ENCODE assay signal across 9 cellular contexts in genomic region chr15:47813985-47814384, GRCh38.
DNase-seq lines count a peak whose midpoint lies in the region; ATAC-seq and TF ChIP-seq lines count a peak whose summit lies in the region.
"Had no signal": no experiment of that assay in that cellular context is flagged by ENCODE, and none has a peak within 500 bp of the region (broad histone marks: within the 10 kb centered on the region; RNA-seq: fewer than 3 reads in every experiment).

No MANE protein-coding gene starts in this region.

- no peaks in the 10 kb centered on the region for H3K36me3 ChIP-seq in GM23338 (ENCODE audit: insufficient read depth)

- POLR2A ChIA-PET in CD4-positive, alpha-beta T cell (lab: Charles Lee), result no interaction called here

- H3K9me3 Mint-ChIP-seq in CD4-positive, alpha-beta T cell, result no peaks in the 10 kb centered on the region
- no peaks in the 10 kb centered on the region for H3K9me3 Mint-ChIP-seq in GM23338
- H3K9me3 Mint-ChIP-seq: activated naive CD8-positive, alpha-beta T cell treated with anti-CD3 and anti-CD28 coated beads, Interleukin-2, amount 10 ng/mL, durations not matched to agents 7 days and 5 days had no signal

- H3K9me2 ChIP-seq in GM23338 (ENCODE audit: insufficient read depth), result no peaks in the 10 kb centered on the region

- H2AFZ ChIP-seq in GM23338, result no peak overlapping the region

- ATAC-seq in GM18508 (IDR thresholded peaks at IDR 0.05; ENCODE audit: insufficient read depth, unreplicated experiment) (peak; percentile 92), GM19452 (IDR thresholded peaks at IDR 0.05; ENCODE audit: unreplicated experiment) (peak; percentile 81), HG03060 (IDR thresholded peaks at IDR 0.05; ENCODE audit: low read depth, unreplicated experiment) (peak; percentile 92), GM23338 (no peak)
- no peak for ATAC-seq in CD4-positive, alpha-beta T cell (ENCODE audit: poor library complexity)

- H3K27ac Mint-ChIP-seq in CD4-positive, alpha-beta T cell, result no peak overlapping the region
- H3K27ac Mint-ChIP-seq in GM23338, result no peak overlapping the region
- H3K27ac Mint-ChIP-seq: activated naive CD8-positive, alpha-beta T cell treated with anti-CD3 and anti-CD28 coated beads, Interleukin-2, amount 10 ng/mL, durations not matched to agents 7 days and 5 days had no signal

- DNase-seq in RPMI8226, result peak; percentile 40
- DNase-seq in medulla oblongata (ENCODE audit: extremely low spot score), result no peak
- no peak for DNase-seq in CD4-positive, alpha-beta T cell
- DNase-seq in GM23338 (ENCODE audit: low spot score), result no peak
- DNase-seq in A172 (ENCODE audit: low spot score), result no peak
- DNase-seq: activated naive CD8-positive, alpha-beta T cell treated with anti-CD3 and anti-CD28 coated beads, Interleukin-2, amount 10 ng/mL, durations not matched to agents 7 days and 5 days had no signal

- H3K27me3 ChIP-seq in CD4-positive, alpha-beta T cell (ENCODE audit: control insufficient read depth, insufficient read depth, low read length), result no peaks in the 10 kb centered on the region
- no peaks in the 10 kb centered on the region for H3K27me3 ChIP-seq in GM23338 (ENCODE audit: insufficient read depth)

- no peaks in the 10 kb centered on the region for H3K36me3 Mint-ChIP-seq in CD4-positive, alpha-beta T cell (ENCODE audit: low read depth)
- no peaks in the 10 kb centered on the region for H3K36me3 Mint-ChIP-seq in GM23338 (ENCODE audit: low read depth)
- H3K36me3 Mint-ChIP-seq: activated naive CD8-positive, alpha-beta T cell treated with anti-CD3 and anti-CD28 coated beads, Interleukin-2, amount 10 ng/mL, durations not matched to agents 7 days and 5 days had no signal

- no peak overlapping the region for H3K4me3 Mint-ChIP-seq in CD4-positive, alpha-beta T cell
- no peak overlapping the region for H3K4me3 Mint-ChIP-seq in GM23338
- H3K4me3 Mint-ChIP-seq: activated naive CD8-positive, alpha-beta T cell treated with anti-CD3 and anti-CD28 coated beads, Interleukin-2, amount 10 ng/mL, durations not matched to agents 7 days and 5 days had no signal

- H3F3A ChIP-seq in GM23338 (replicated peaks; ENCODE audit: low read depth), result no peaks in the 10 kb centered on the region

- H3K4me1 Mint-ChIP-seq in CD4-positive, alpha-beta T cell (ENCODE audit: low read depth), result peaks cover 3% of the 10 kb centered on the region
- peaks cover 13% of the 10 kb centered on the region for H3K4me1 Mint-ChIP-seq in GM23338

- no peaks in the 10 kb centered on the region for H4K20me1 ChIP-seq in GM23338 (replicated peaks; ENCODE audit: insufficient read depth)

- H3K27me3 Mint-ChIP-seq in CD4-positive, alpha-beta T cell, result no peaks in the 10 kb centered on the region
- peaks cover 2% of the 10 kb centered on the region for H3K27me3 Mint-ChIP-seq in GM23338 (ENCODE audit: insufficient read depth, low read depth, poor library complexity)
- H3K27me3 Mint-ChIP-seq: activated naive CD8-positive, alpha-beta T cell treated with anti-CD3 and anti-CD28 coated beads, Interleukin-2, amount 10 ng/mL, durations not matched to agents 7 days and 5 days had no signal

- H3K79me2 ChIP-seq in GM23338 (replicated peaks; ENCODE audit: insufficient read depth), result no peaks in the 10 kb centered on the region

- H3K4me2 ChIP-seq in GM23338, result no peak overlapping the region

- no peaks in the 10 kb centered on the region for H3K9me3 ChIP-seq in CD4-positive, alpha-beta T cell (ENCODE audit: control insufficient read depth, low read length)

- no peak overlapping the region for H3K27ac ChIP-seq in CD4-positive, alpha-beta T cell (ENCODE audit: low read depth, low read length)
- no peak overlapping the region for H3K27ac ChIP-seq in GM23338 (ENCODE audit: low read depth)

- intact Hi-C loops in CD4-positive, alpha-beta T cell (cut with DNase I, micrococcal nuclease), result no loop called here

- no peak overlapping the region for H3K4me3 ChIP-seq in GM23338

- TF ChIP-seq CTCF in CD4-positive, alpha-beta T cell (IDR thresholded peaks at IDR 0.05), result no peak
- no peak for TF ChIP-seq CTCF in GM23338 (conservative IDR thresholded peaks at IDR 0.05; ENCODE audit: low read depth in 2 of 2)

- peaks cover 10% of the 10 kb centered on the region for H3K4me1 ChIP-seq in GM23338 (ENCODE audit: insufficient read depth)

- CTCF ChIA-PET in CD4-positive, alpha-beta T cell (lab: Charles Lee), result no interaction called here

TF ChIP-seq in GM23338, 12 proteins besides CTCF, POLR2A, EP300 and RAD21:
- TF ChIP-seq EZH2 (IDR thresholded peaks at IDR 0.05; ENCODE audit: low read depth, unreplicated experiment), result no peak
- TF ChIP-seq EZH2phosphoT487 (IDR thresholded peaks at IDR 0.05; ENCODE audit: unreplicated experiment), result no peak
- TF ChIP-seq ZNF114 (CRISPR knock-in tag; IDR thresholded peaks at IDR 0.05), result no peak
- TF ChIP-seq ETS1 (IDR thresholded peaks at IDR 0.05), result no peak
- no peak for TF ChIP-seq REST (IDR thresholded peaks at IDR 0.05; ENCODE audit: unreplicated experiment)
- TF ChIP-seq NANOG (IDR thresholded peaks at IDR 0.05; ENCODE audit: borderline replicate concordance), result no peak
- no peak for TF ChIP-seq ZNF331 (CRISPR knock-in tag; IDR thresholded peaks at IDR 0.05; ENCODE audit: low read depth)

Comparison
In these comparisons a context has a peak if more than half of its experiments do, and no peak if none do; other contexts are left out.
1. ATAC-seq: peak in GM18508 (single experiment), GM19452 (single experiment) and HG03060 (single experiment); none in CD4-positive, alpha-beta T cell (single experiment) and GM23338 (single experiment).